8 cellular contexts compared by ENCODE assay signal in genomic region chr16:21645261-21645721, GRCh38. TPM values are rescaled to one million over a fixed set of nuclear protein-coding genes. Genes with fewer than 3 reads are reported as not detected.
A peak's percentile ranks its signal among the peaks of the same experiment; 100 is the strongest.
DNase-seq lines count a peak whose midpoint lies in the region; ATAC-seq and TF ChIP-seq lines count a peak whose summit lies in the region.

No MANE protein-coding gene starts in this region.

- H3K4me3 Mint-ChIP-seq in CD14-positive monocyte: peak overlapping the region; percentile 78 to 87
- H3K4me3 Mint-ChIP-seq in stimulated activated naive CD8-positive, alpha-beta T cell treated with anti-CD3 and anti-CD28 coated beads, Interleukin-15, amount 100 ng/mL, for 72 hours: peak overlapping the region; percentile 78 to 81

- peaks cover 63 to 85% of the 10 kb centered on the region in 2 donors for H3K36me3 Mint-ChIP-seq in CD14-positive monocyte

- ATAC-seq in HG03095 (IDR thresholded peaks at IDR 0.05; ENCODE audit: unreplicated experiment) (peak; percentile 32), HG03565 (IDR thresholded peaks at IDR 0.05; ENCODE audit: unreplicated experiment) (no peak)
- peak; percentile 41 for ATAC-seq in stimulated activated naive CD8-positive, alpha-beta T cell treated with anti-CD3 and anti-CD28 coated beads, Interleukin-15, amount 100 ng/mL, for 72 hours

- intact Hi-C loops in CD14-positive monocyte (cut with micrococcal nuclease): loop anchor here in 1 of 2 donors (2.0 kb wide), 1 partner anchor 60 kb away; no protein-coding TSS in a partner anchor

- no peaks in the 10 kb centered on the region for H3K27me3 Mint-ChIP-seq in CD14-positive monocyte (ENCODE audit: low read depth in 3 of 3)
- no peaks in the 10 kb centered on the region for H3K27me3 Mint-ChIP-seq in stimulated activated naive CD8-positive, alpha-beta T cell treated with anti-CD3 and anti-CD28 coated beads, Interleukin-15, amount 100 ng/mL, for 72 hours

- peaks cover 71% of the 10 kb centered on the region for H3K4me1 Mint-ChIP-seq in CD14-positive monocyte
- peaks cover 58% of the 10 kb centered on the region for H3K4me1 Mint-ChIP-seq in stimulated activated naive CD8-positive, alpha-beta T cell treated with anti-CD3 and anti-CD28 coated beads, Interleukin-15, amount 100 ng/mL, for 72 hours

- peak overlapping the region; percentile 89 to 97 (median 95) for H3K27ac Mint-ChIP-seq in CD14-positive monocyte
- H3K27ac Mint-ChIP-seq in stimulated activated naive CD8-positive, alpha-beta T cell treated with anti-CD3 and anti-CD28 coated beads, Interleukin-15, amount 100 ng/mL, for 72 hours: peak overlapping the region; percentile 87 to 89

- DNase-seq in CD14-positive monocyte (ENCODE audit: low spot score) (no peak), globus pallidus (ENCODE audit: low spot score) (peak; percentile 47), COR-L47 (lab: John Stamatoyannopoulos, UW) (no peak), NCI-H1694 treated with DMSO at 0.1 percent for 48 hours (lab: John Stamatoyannopoulos, UW) (no peak)
- peak; percentile 63 for DNase-seq in activated CD8-positive, alpha-beta memory T cell treated with anti-CD3 and anti-CD28 coated beads, Interleukin-2, amount 50 U/mL, for 48 hours
- no peak for DNase-seq in stimulated activated naive CD8-positive, alpha-beta T cell treated with anti-CD3 and anti-CD28 coated beads, Interleukin-15, amount 100 ng/mL, for 72 hours

- H3K9me3 Mint-ChIP-seq in CD14-positive monocyte: no peaks in the 10 kb centered on the region
- H3K9me3 Mint-ChIP-seq in stimulated activated naive CD8-positive, alpha-beta T cell treated with anti-CD3 and anti-CD28 coated beads, Interleukin-15, amount 100 ng/mL, for 72 hours: no peaks in the 10 kb centered on the region

- TF ChIP-seq CTCF in CD14-positive monocyte (IDR thresholded peaks at IDR 0.05): no peak

RNA-seq across cellular contexts. Expression of gene IGSF6, which starts 7.1 kb away (rescaled TPM):
- polyA plus RNA-seq in CD14-positive monocyte: 100 to 1,000 TPM; 159 to 276 TPM

RNA-seq across cellular contexts. Expression of gene OTOA, which starts 18.5 kb away (rescaled TPM):
- polyA plus RNA-seq in CD14-positive monocyte: under 1 TPM; 0.21 to 0.23 TPM

RNA-seq across cellular contexts. Expression of gene METTL9, which starts 45.9 kb away (rescaled TPM):
- polyA plus RNA-seq in CD14-positive monocyte: 100 to 1,000 TPM; 373 to 400 TPM

Comparison
In these comparisons a context has a peak if more than half of its experiments do, and no peak if none do; other contexts are left out.
1. DNase-seq: peak in activated CD8-positive, alpha-beta memory T cell treated with anti-CD3 and anti-CD28 coated beads, Interleukin-2, amount 50 U/mL, for 48 hours (single experiment) and globus pallidus (single experiment); none in CD14-positive monocyte (single experiment), stimulated activated naive CD8-positive, alpha-beta T cell treated with anti-CD3 and anti-CD28 coated beads, Interleukin-15, amount 100 ng/mL, for 72 hours (0 of 2), COR-L47 (single experiment) and NCI-H1694 treated with DMSO at 0.1 percent for 48 hours (single experiment).